ENCODE assay signal across 17 cellular contexts in the genomic region with DNA sequence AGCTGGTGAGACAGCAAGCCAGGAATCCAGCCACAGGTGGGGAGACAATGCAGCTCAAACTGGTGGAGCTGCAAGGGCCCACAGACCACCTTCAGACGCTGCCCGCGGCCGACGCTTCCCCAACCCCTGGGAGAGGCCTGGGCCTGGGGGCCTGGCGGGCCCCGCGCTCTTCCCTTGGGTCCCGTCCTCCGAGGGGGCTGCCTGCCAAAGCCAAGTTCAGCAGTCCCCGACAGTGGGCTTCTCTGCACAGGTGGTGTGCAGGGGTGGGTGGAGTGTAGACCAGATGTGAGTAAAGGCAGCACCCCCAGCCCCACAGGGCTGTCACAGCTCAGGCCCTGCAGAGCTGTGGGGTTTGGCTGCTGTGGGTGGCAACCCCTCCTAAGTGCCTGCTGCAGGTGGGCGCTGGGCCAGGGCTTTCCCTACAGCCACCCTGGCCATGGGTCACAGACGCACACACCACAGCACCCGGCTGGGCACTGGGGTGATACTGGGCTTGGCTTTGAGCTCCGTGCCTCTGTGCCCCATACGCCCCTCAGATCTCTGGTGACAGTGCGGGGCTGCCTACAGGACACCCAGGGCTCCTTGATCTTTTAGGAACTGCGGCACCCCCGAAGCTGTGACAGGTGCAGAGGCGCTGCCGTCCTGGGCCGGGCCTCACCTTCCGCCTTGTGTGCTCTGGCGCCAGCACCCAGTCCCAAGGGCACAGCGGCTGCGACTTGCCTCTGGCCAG. TPM values are rescaled to one million over a fixed set of nuclear protein-coding genes. Genes with fewer than 3 reads are reported as not detected.
DNase-seq lines count a peak whose midpoint lies in the region; ATAC-seq and TF ChIP-seq lines count a peak whose summit lies in the region.
"Had no signal": no experiment of that assay in that cellular context is flagged by ENCODE, and none has a peak within 500 bp of the region (broad histone marks: within the 10 kb centered on the region; RNA-seq: fewer than 3 reads in every experiment).

No MANE protein-coding gene starts in this region.

- peak overlapping the region; percentile 55 to 62 for H3K27ac Mint-ChIP-seq in effector memory CD8-positive, alpha-beta T cell
- H3K27ac Mint-ChIP-seq in nephron progenitor cell (peak overlapping the region; percentile 78), neural progenitor cell (no peak overlapping the region)
- H3K27ac Mint-ChIP-seq: activated CD4-positive, alpha-beta T cell treated with anti-CD3 and anti-CD28 coated beads for 36 hours; activated naive CD8-positive, alpha-beta T cell treated with anti-CD3 and anti-CD28 coated beads, Interleukin-2, amount 10 ng/mL, durations not matched to agents 7 days and 5 days had no signal

- H4K20me1 ChIP-seq in neural progenitor cell (ENCODE audit: low read depth), result no peaks in the 10 kb centered on the region

- intact Hi-C loops in Right ventricle myocardium superior (cut with DNase I), result no loop called here
- intact Hi-C loops in aorta (cut with DNase I), result no loop called here

- no peak overlapping the region for H2AFZ ChIP-seq in neural progenitor cell (replicated peaks)

- H3K36me3 Mint-ChIP-seq in effector memory CD8-positive, alpha-beta T cell (ENCODE audit: insufficient read depth), result peaks cover 8% of the 10 kb centered on the region
- H3K36me3 Mint-ChIP-seq in nephron progenitor cell (ENCODE audit: low read depth) (peaks cover 55% of the 10 kb centered on the region), neural progenitor cell (peaks cover 29% of the 10 kb centered on the region)

- H3K27me3 Mint-ChIP-seq in effector memory CD8-positive, alpha-beta T cell, result no peaks in the 10 kb centered on the region
- H3K27me3 Mint-ChIP-seq in nephron progenitor cell (ENCODE audit: low read depth, poor library complexity) (peaks cover 3% of the 10 kb centered on the region), neural progenitor cell (ENCODE audit: insufficient read depth, low read depth) (peaks cover 3% of the 10 kb centered on the region)
- H3K27me3 Mint-ChIP-seq: activated CD4-positive, alpha-beta T cell treated with anti-CD3 and anti-CD28 coated beads for 36 hours; activated naive CD8-positive, alpha-beta T cell treated with anti-CD3 and anti-CD28 coated beads, Interleukin-2, amount 10 ng/mL, durations not matched to agents 7 days and 5 days had no signal

- 86 to 91% methylated on average over 26 of the region's 26 CpGs for WGBS in aorta, 2 donors

- H3K27ac ChIP-seq in right atrium auricular region (no peak overlapping the region), aorta (ENCODE audit: low read depth in 1 of 2, low read length in 2 of 2) (no peak overlapping the region), neural progenitor cell (no peak overlapping the region)

- H3K9ac ChIP-seq in neural progenitor cell, result no peak overlapping the region

- no peak overlapping the region for H3K4me3 Mint-ChIP-seq in effector memory CD8-positive, alpha-beta T cell
- no peak overlapping the region for H3K4me3 Mint-ChIP-seq in nephron progenitor cell
- H3K4me3 Mint-ChIP-seq in neural progenitor cell, result no peak overlapping the region
- H3K4me3 Mint-ChIP-seq: activated CD4-positive, alpha-beta T cell treated with anti-CD3 and anti-CD28 coated beads for 36 hours; activated naive CD8-positive, alpha-beta T cell treated with anti-CD3 and anti-CD28 coated beads, Interleukin-2, amount 10 ng/mL, durations not matched to agents 7 days and 5 days had no signal

- DNase-seq in Right ventricle myocardium superior, result no peak
- DNase-seq in right atrium auricular region (ENCODE audit: low spot score), result no peak
- DNase-seq in effector memory CD8-positive, alpha-beta T cell, result no peak
- no peak for DNase-seq in nephron progenitor cell
- no peak for DNase-seq in aorta
- DNase-seq in neural progenitor cell (ENCODE audit: low spot score), result no peak
- DNase-seq in H7, result no peak
- no peak for DNase-seq in GF-D8 (lab: John Stamatoyannopoulos, UW)
- DNase-seq: activated CD4-positive, alpha-beta T cell treated with anti-CD3 and anti-CD28 coated beads for 36 hours; activated CD8-positive, alpha-beta memory T cell treated with anti-CD3 and anti-CD28 coated beads, Interleukin-2, amount 50 U/mL, for 4 hours; activated naive CD8-positive, alpha-beta T cell treated with anti-CD3 and anti-CD28 coated beads, Interleukin-2, amount 10 ng/mL, durations not matched to agents 7 days and 5 days; central memory CD4-positive, alpha-beta T cell; KG1; NCI-H1105 treated with DMSO at 0.1 percent for 48 hours; occipital lobe; RPMI8226; stimulated activated CD4-positive, alpha-beta T cell treated with anti-CD3 and anti-CD28 coated beads, Interleukin-12 subunit alpha, Interleukin-12 subunit beta, amount 100 ng/mL, for 4 hours had no signal

- no peaks in the 10 kb centered on the region for H3K9me3 Mint-ChIP-seq in effector memory CD8-positive, alpha-beta T cell
- no peaks in the 10 kb centered on the region for H3K9me3 Mint-ChIP-seq in nephron progenitor cell
- H3K9me3 Mint-ChIP-seq in neural progenitor cell, result peaks cover 6% of the 10 kb centered on the region
- H3K9me3 Mint-ChIP-seq: activated naive CD8-positive, alpha-beta T cell treated with anti-CD3 and anti-CD28 coated beads, Interleukin-2, amount 10 ng/mL, durations not matched to agents 7 days and 5 days had no signal

- H3K4me3 ChIP-seq in right atrium auricular region, result no peak overlapping the region
- H3K4me3 ChIP-seq in aorta (ENCODE audit: low read length in 2 of 2), result no peak overlapping the region
- no peak overlapping the region for H3K4me3 ChIP-seq in neural progenitor cell
- no peak overlapping the region for H3K4me3 ChIP-seq in H7 (ENCODE audit: insufficient read depth, low read depth, low read length)

- H3K79me2 ChIP-seq in neural progenitor cell (ENCODE audit: low read depth), result no peaks in the 10 kb centered on the region

- no peaks in the 10 kb centered on the region for H3K9me3 ChIP-seq in right atrium auricular region
- no peaks in the 10 kb centered on the region for H3K9me3 ChIP-seq in aorta (ENCODE audit: control insufficient read depth, low read length)
- no peaks in the 10 kb centered on the region for H3K9me3 ChIP-seq in neural progenitor cell (ENCODE audit: low read depth)

- TF ChIP-seq CTCF in right atrium auricular region (IDR thresholded peaks at IDR 0.05) (no peak), nephron progenitor cell (IDR thresholded peaks at IDR 0.05) (no peak), neural progenitor cell (IDR thresholded peaks at IDR 0.05) (no peak)

- H3K4me1 ChIP-seq in right atrium auricular region, result no peaks in the 10 kb centered on the region
- H3K4me1 ChIP-seq in aorta (ENCODE audit: control insufficient read depth in 1 of 2, insufficient read depth in 2 of 2, low read length in 2 of 2), result no peaks in the 10 kb centered on the region
- H3K4me1 ChIP-seq in neural progenitor cell, result no peaks in the 10 kb centered on the region

- H3K36me3 ChIP-seq in right atrium auricular region, result peaks cover 42% of the 10 kb centered on the region
- H3K36me3 ChIP-seq in aorta (ENCODE audit: control insufficient read depth in 1 of 2, insufficient read depth in 2 of 2, low read length in 1 of 2), result peaks cover 0 to 3% of the 10 kb centered on the region in 2 donors
- no peaks in the 10 kb centered on the region for H3K36me3 ChIP-seq in neural progenitor cell
- peaks cover 10% of the 10 kb centered on the region for H3K36me3 ChIP-seq in H7 (replicated peaks; ENCODE audit: control insufficient read depth, insufficient read depth, low read length)

- no peak overlapping the region for H3K4me2 ChIP-seq in neural progenitor cell

- H3K4me1 Mint-ChIP-seq in effector memory CD8-positive, alpha-beta T cell (ENCODE audit: low read depth in 2 of 2), result peaks cover 8% of the 10 kb centered on the region in 2 donors
- peaks cover 11% of the 10 kb centered on the region for H3K4me1 Mint-ChIP-seq in nephron progenitor cell
- H3K4me1 Mint-ChIP-seq in neural progenitor cell, result no peaks in the 10 kb centered on the region

- H3K27me3 ChIP-seq in right atrium auricular region (no peaks in the 10 kb centered on the region), aorta (ENCODE audit: control insufficient read depth in 1 of 2, insufficient read depth in 2 of 2, low read length in 1 of 2) (no peaks in the 10 kb centered on the region), neural progenitor cell (no peaks in the 10 kb centered on the region), H7 (ENCODE audit: control insufficient read depth, insufficient read depth, low read length) (no peaks in the 10 kb centered on the region)

- ATAC-seq in Right ventricle myocardium superior (ENCODE audit: poor library complexity) (peak; percentile 11), aorta (ENCODE audit: low FRiP score) (peak; percentile 55)
- no peak for ATAC-seq in effector memory CD8-positive, alpha-beta T cell (replicated peaks)
- ATAC-seq: activated CD4-positive, alpha-beta T cell treated with anti-CD3 and anti-CD28 coated beads for 36 hours had no signal

- H3F3A ChIP-seq in neural progenitor cell (ENCODE audit: low read depth), result peaks cover 5% of the 10 kb centered on the region

RNA-seq across cellular contexts. Expression of a gene that starts 20.5 kb away (rescaled TPM):
- total RNA-seq in Right ventricle myocardium superior (158 TPM), right atrium auricular region (100 to 1,000 TPM; 187 to 189 TPM), aorta (10 to 100 TPM; 29.4 to 32.7 TPM), neural progenitor cell (ENCODE audit: low replicate concordance) (256 and 312 TPM in 2 replicates)
- 10 to 100 TPM; 17.3 to 20.4 TPM for polyA plus RNA-seq in aorta
- 129 and 219 TPM in 2 replicates for total RNA-seq in H7 (2014; rRNA removed; shearing (Covaris generic))
